ENCODE assay signal across 8 cellular contexts in genomic region chr17:66673668-66674276, GRCh38.
DNase-seq lines count a peak whose midpoint lies in the region; ATAC-seq and TF ChIP-seq lines count a peak whose summit lies in the region.

No MANE protein-coding gene starts in this region.

- no peaks in the 10 kb centered on the region for H3K36me3 ChIP-seq in NT2/D1 (ENCODE audit: insufficient read depth, insufficient read length, low read length)
- no peaks in the 10 kb centered on the region for H3K36me3 ChIP-seq in vagina

- H3K4me3 Mint-ChIP-seq in nephron progenitor cell, result no peak overlapping the region

- ATAC-seq in GM18511 (IDR thresholded peaks at IDR 0.05; ENCODE audit: unreplicated experiment) (peak; percentile 46), GM21576 (IDR thresholded peaks at IDR 0.05; ENCODE audit: unreplicated experiment) (no peak)

- TF ChIP-seq CTCF in AG04450 (IDR thresholded peaks at IDR 0.05; ENCODE audit: low read depth, low read length) (peak; percentile 81), fibroblast of the aortic adventitia (IDR thresholded peaks at IDR 0.05; ENCODE audit: insufficient read depth, low read length) (peak; percentile 78), nephron progenitor cell (IDR thresholded peaks at IDR 0.05) (peak; percentile 68), vagina (IDR thresholded peaks at IDR 0.05) (peak; percentile 23 to 80 (median 78))

- H3K27me3 ChIP-seq in AG04450 (ENCODE audit: control insufficient read depth, insufficient read depth, low read length) (no peaks in the 10 kb centered on the region), NT2/D1 (ENCODE audit: insufficient read depth, insufficient read length) (no peaks in the 10 kb centered on the region), vagina (no peaks in the 10 kb centered on the region)

- H3K4me1 ChIP-seq in NT2/D1 (ENCODE audit: insufficient read depth, insufficient read length) (no peaks in the 10 kb centered on the region), vagina (peaks cover 35% of the 10 kb centered on the region)

- H3K9me3 ChIP-seq in AG04450 (ENCODE audit: control insufficient read depth, insufficient read depth, low read length) (peaks cover 3% of the 10 kb centered on the region; the same call in 1 of the 2 replicates), NT2/D1 (ENCODE audit: insufficient read depth, low read length) (no peaks in the 10 kb centered on the region), vagina (no peaks in the 10 kb centered on the region)

- H3K27ac Mint-ChIP-seq in nephron progenitor cell, result no peak overlapping the region

- H3K9ac ChIP-seq in NT2/D1 (ENCODE audit: insufficient read length, low read depth), result no peak overlapping the region

- H3K27me3 Mint-ChIP-seq in nephron progenitor cell (ENCODE audit: low read depth, poor library complexity), result no peaks in the 10 kb centered on the region

- DNase-seq in AG04450 (ENCODE audit: low read depth, low spot score) (peak; percentile 39), NT2/D1 (ENCODE audit: low read depth, low spot score) (peak; percentile 51), fibroblast of the aortic adventitia (ENCODE audit: low read depth) (peak; percentile 80), nephron progenitor cell (peak; percentile 52), vagina (ENCODE audit: extremely low spot score in 2 of 2) (no peak)
- DNase-seq in activated effector memory CD4-positive, alpha-beta T cell treated with Interleukin-2 at 50 U/mL for 16 hours, result peak; percentile 39

- H3K36me3 Mint-ChIP-seq in nephron progenitor cell (ENCODE audit: low read depth), result peaks cover 5% of the 10 kb centered on the region

- CTCF ChIA-PET in AG04450 (lab: Charles Lee), result interaction anchor here (0.6 to 1.6 kb wide), 13 partner anchors 10 to 507 kb away, joined by 3 to 9 read pairs (median 3); no protein-coding TSS in a partner anchor

- TF ChIP-seq POLR2A in vagina (IDR thresholded peaks at IDR 0.05), result no peak

- peaks cover 14% of the 10 kb centered on the region for H3K9me3 Mint-ChIP-seq in nephron progenitor cell

- intact Hi-C loops in vagina (cut with DNase I), result loop anchor here (10.0 kb wide), 1 partner anchor 419 kb away; no protein-coding TSS in a partner anchor

- H3K4me3 ChIP-seq in AG04450 (ENCODE audit: low read depth, low read length), result no peak overlapping the region
- H3K4me3 ChIP-seq in NT2/D1 (ENCODE audit: insufficient read length, low read depth), result no peak overlapping the region
- H3K4me3 ChIP-seq in fibroblast of the aortic adventitia (ENCODE audit: low read depth, low read length), result no peak overlapping the region
- H3K4me3 ChIP-seq in vagina, result no peak overlapping the region

- POLR2A ChIA-PET in AG04450 (lab: Yijun Ruan, JAX), result interaction anchor here (0.6 kb wide), 1 partner anchor 213 kb away, joined by 3 read pairs; no protein-coding TSS in a partner anchor

- H3K4me1 Mint-ChIP-seq in nephron progenitor cell, result peaks cover 30% of the 10 kb centered on the region

- H3K27ac ChIP-seq in AG04450 (ENCODE audit: low read depth, low read length), result no peak overlapping the region
- peak overlapping the region; percentile 84 for H3K27ac ChIP-seq in vagina

Comparison
In these comparisons a context has a peak if more than half of its experiments do, and no peak if none do; other contexts are left out.
1. DNase-seq: peak in AG04450 (single experiment), NT2/D1 (single experiment), activated effector memory CD4-positive, alpha-beta T cell treated with Interleukin-2 at 50 U/mL for 16 hours (single experiment), fibroblast of the aortic adventitia (single experiment) and nephron progenitor cell (single experiment); none in vagina (0 of 2).
2. Peak in every context shown above with its lines, with median percentiles within 50 percentile points of each other: CTCF ChIP-seq.